18 cellular contexts compared by ENCODE assay signal in the genomic region with DNA sequence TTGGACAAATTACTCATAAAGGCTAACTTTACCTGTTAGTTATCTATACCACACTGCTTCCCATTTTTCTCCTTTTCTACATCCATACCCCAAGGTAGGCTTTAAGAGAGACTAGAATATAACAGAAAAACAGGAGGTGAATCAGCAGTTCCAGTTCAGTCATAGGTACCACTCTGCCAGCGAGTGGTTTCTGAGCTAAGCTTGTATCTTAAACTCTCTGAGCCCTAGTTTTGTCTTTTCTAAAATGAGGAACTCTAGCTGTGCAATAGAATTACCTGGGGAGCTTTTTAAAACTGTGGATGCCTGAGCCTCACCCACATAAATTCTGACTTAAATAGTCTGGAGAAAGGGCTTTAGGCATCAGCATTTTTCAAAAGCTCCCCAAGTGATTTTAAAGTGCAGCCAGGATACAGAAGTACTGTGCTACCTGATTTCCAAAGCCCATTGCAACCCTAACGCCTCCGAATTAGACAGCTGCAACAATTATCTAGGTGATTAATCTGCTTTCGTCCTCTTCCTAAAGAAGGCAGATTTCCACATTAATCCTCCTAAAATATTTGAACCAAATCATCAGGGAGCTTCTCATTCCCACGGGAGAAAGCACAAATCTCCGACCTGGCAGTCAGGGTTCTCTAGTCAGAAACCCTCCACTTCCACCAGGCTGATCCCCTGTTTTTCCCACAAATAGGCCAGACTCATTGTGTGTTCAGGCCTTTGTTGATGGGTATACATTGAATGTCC. TPM values are rescaled to one million over a fixed set of nuclear protein-coding genes. Genes with fewer than 3 reads are reported as not detected.
DNase-seq lines count a peak whose midpoint lies in the region; ATAC-seq and TF ChIP-seq lines count a peak whose summit lies in the region.
"Had no signal": no experiment of that assay in that cellular context is flagged by ENCODE, and none has a peak within 500 bp of the region (broad histone marks: within the 10 kb centered on the region; RNA-seq: fewer than 3 reads in every experiment).

No MANE protein-coding gene starts in this region.

- POLR2A ChIA-PET in RWPE1 (lab: Yijun Ruan, JAX; ENCODE audit: low non-redundant PET): no interaction called here

- no peak for ATAC-seq in CD4-positive, CD25-positive, alpha-beta regulatory T cell (ENCODE audit: low read depth in 2 of 2)
- ATAC-seq in naive B cell (ENCODE audit: low read depth in 2 of 2): no peak
- ATAC-seq: activated CD4-positive, CD25-positive, alpha-beta regulatory T cell treated with anti-CD3 and anti-CD28 coated beads, Interleukin-2, amount 50 U/mL, for 24 hours; sciatic nerve had no signal

- H3K36me3 ChIP-seq in CD4-positive, CD25-positive, alpha-beta regulatory T cell (ENCODE audit: control insufficient read depth, insufficient read depth, low read length): peaks cover 18% of the 10 kb centered on the region
- H3K36me3 ChIP-seq in left ventricle myocardium inferior: peaks cover 8% of the 10 kb centered on the region
- peaks cover 0 to 20% (median 0%) of the 10 kb centered on the region in 3 donors for H3K36me3 ChIP-seq in tibial nerve
- H3K36me3 ChIP-seq: ovary had no signal

- no peaks in the 10 kb centered on the region for H3K4me1 ChIP-seq in CD4-positive, CD25-positive, alpha-beta regulatory T cell (ENCODE audit: control insufficient read depth, insufficient read depth, low read length, poor library complexity, severe bottlenecking)
- H3K4me1 ChIP-seq in left ventricle myocardium inferior: no peaks in the 10 kb centered on the region
- H3K4me1 ChIP-seq in tibial nerve: no peaks in the 10 kb centered on the region

- no peaks in the 10 kb centered on the region for H3K27me3 ChIP-seq in CD4-positive, CD25-positive, alpha-beta regulatory T cell (ENCODE audit: control insufficient read depth, insufficient read depth, low read length)
- H3K27me3 ChIP-seq in left ventricle myocardium inferior (ENCODE audit: low read depth): no peaks in the 10 kb centered on the region
- H3K27me3 ChIP-seq in tibial nerve: no peaks in the 10 kb centered on the region
- H3K27me3 ChIP-seq: ovary had no signal

- H3K36me3 Mint-ChIP-seq in CD4-positive, CD25-positive, alpha-beta regulatory T cell: peaks cover 22% of the 10 kb centered on the region
- H3K36me3 Mint-ChIP-seq in naive B cell: peaks cover 4 to 17% of the 10 kb centered on the region in 2 donors

- no peak for TF ChIP-seq EP300 in tibial nerve (IDR thresholded peaks at IDR 0.05)

- H3K9me3 Mint-ChIP-seq in CD4-positive, CD25-positive, alpha-beta regulatory T cell: no peaks in the 10 kb centered on the region
- H3K9me3 Mint-ChIP-seq in naive B cell: no peaks in the 10 kb centered on the region
- H3K9me3 Mint-ChIP-seq: activated naive CD8-positive, alpha-beta T cell treated with anti-CD3 and anti-CD28 coated beads, Interleukin-2, amount 10 ng/mL, durations not matched to agents 7 days and 5 days; activated T-helper 2 cell treated with anti-CD3 and anti-CD28 coated beads, Interferon-gamma antibody, Interleukin-2, Interleukin-4, amounts not matched to agents 10 μg/mL and 5 μg/mL and 100 μg/mL, durations not matched to agents 14 hours and 24 hours and 36 hours; CD14-positive monocyte had no signal

- no peak overlapping the region for H3K27ac ChIP-seq in CD4-positive, CD25-positive, alpha-beta regulatory T cell (ENCODE audit: insufficient read depth, low read length, poor library complexity, severe bottlenecking)
- H3K27ac ChIP-seq in RWPE1: no peak overlapping the region
- H3K27ac ChIP-seq in left ventricle myocardium inferior (replicated peaks): no peak overlapping the region
- H3K27ac ChIP-seq in tibial nerve: no peak overlapping the region
- H3K27ac ChIP-seq: ovary had no signal

- H3K27me3 Mint-ChIP-seq in CD4-positive, CD25-positive, alpha-beta regulatory T cell: no peaks in the 10 kb centered on the region
- no peaks in the 10 kb centered on the region for H3K27me3 Mint-ChIP-seq in naive B cell
- H3K27me3 Mint-ChIP-seq: activated naive CD8-positive, alpha-beta T cell treated with anti-CD3 and anti-CD28 coated beads, Interleukin-2, amount 10 ng/mL, durations not matched to agents 7 days and 5 days had no signal

- TF ChIP-seq POLR2A in tibial nerve (IDR thresholded peaks at IDR 0.05): no peak

- H3K4me3 ChIP-seq in CD4-positive, CD25-positive, alpha-beta regulatory T cell (ENCODE audit: low read depth, low read length): no peak overlapping the region
- H3K4me3 ChIP-seq in left ventricle myocardium inferior (no peak overlapping the region), tibial nerve (no peak overlapping the region)
- H3K4me3 ChIP-seq: ovary had no signal

- H3K4me1 Mint-ChIP-seq in CD4-positive, CD25-positive, alpha-beta regulatory T cell: peaks cover 0 to 20% (median 12%) of the 10 kb centered on the region in 4 donors
- peaks cover 0 to 14% (median 9%) of the 10 kb centered on the region in 3 donors for H3K4me1 Mint-ChIP-seq in naive B cell
- H3K4me1 Mint-ChIP-seq: CD14-positive monocyte had no signal

- 82 to 83% methylated on average over 6 of the region's 6 CpGs for WGBS in tibial nerve, 2 donors

- H3K4me3 Mint-ChIP-seq in CD4-positive, CD25-positive, alpha-beta regulatory T cell: no peak overlapping the region
- H3K4me3 Mint-ChIP-seq in naive B cell: no peak overlapping the region
- H3K4me3 Mint-ChIP-seq: activated naive CD8-positive, alpha-beta T cell treated with anti-CD3 and anti-CD28 coated beads, Interleukin-2, amount 10 ng/mL, durations not matched to agents 7 days and 5 days; CD14-positive monocyte had no signal

- no peak for TF ChIP-seq CTCF in RWPE1 (conservative IDR thresholded peaks at IDR 0.05; ENCODE audit: low read depth)
- no peak for TF ChIP-seq CTCF in left ventricle myocardium inferior (IDR thresholded peaks at IDR 0.05; ENCODE audit: borderline replicate concordance)
- no peak for TF ChIP-seq CTCF in tibial nerve (IDR thresholded peaks at IDR 0.05)

- intact Hi-C loops in left ventricle myocardium inferior (cut with micrococcal nuclease): no loop called here

- peak overlapping the region in 2 of 3 donors; percentile 69 to 81 for H3K27ac Mint-ChIP-seq in CD4-positive, CD25-positive, alpha-beta regulatory T cell
- H3K27ac Mint-ChIP-seq in naive B cell: peak overlapping the region in 4 of 6 donors; percentile 24 to 51 (median 50)
- H3K27ac Mint-ChIP-seq: activated naive CD8-positive, alpha-beta T cell treated with anti-CD3 and anti-CD28 coated beads, Interleukin-2, amount 10 ng/mL, durations not matched to agents 7 days and 5 days; CD14-positive monocyte had no signal

- no peak for DNase-seq in CD4-positive, CD25-positive, alpha-beta regulatory T cell
- DNase-seq in D341Med (ENCODE audit: low spot score) (peak; percentile 72), NCI-H82 treated with DMSO at 0.1 percent for 48 hours (lab: John Stamatoyannopoulos, UW; ENCODE audit: unreplicated experiment) (peak; percentile 89), naive B cell (no peak), RWPE1 (ENCODE audit: low spot score) (no peak), left ventricle myocardium inferior (no peak), tibial nerve (ENCODE audit: low spot score in 2 of 2) (no peak)
- DNase-seq: activated naive CD8-positive, alpha-beta T cell treated with anti-CD3 and anti-CD28 coated beads, Interleukin-2, amount 10 ng/mL, durations not matched to agents 7 days and 5 days; effector CD8-positive, alpha-beta T cell; H7; NCI-H1105 treated with DMSO at 0.1 percent for 48 hours; NCI-H526; ovary; stimulated activated CD4-positive, alpha-beta T cell treated with anti-CD3 and anti-CD28 coated beads, Interleukin-15, amount 100 ng/mL, for 24 hours had no signal

- CTCF ChIA-PET in RWPE1 (lab: Yijun Ruan, JAX): no interaction called here

- H3K9me3 ChIP-seq in CD4-positive, CD25-positive, alpha-beta regulatory T cell (ENCODE audit: control insufficient read depth in 2 of 2, low read length in 2 of 2): no peaks in the 10 kb centered on the region
- H3K9me3 ChIP-seq in left ventricle myocardium inferior (replicated peaks) (no peaks in the 10 kb centered on the region), tibial nerve (no peaks in the 10 kb centered on the region)
- H3K9me3 ChIP-seq: ovary had no signal

RNA-seq across cellular contexts. Expression of a gene that starts 37.4 kb away (rescaled TPM):
- 64.4 TPM for total RNA-seq in CD4-positive, CD25-positive, alpha-beta regulatory T cell
- 10 to 100 TPM; 48.4 to 60.9 (median 54.2) TPM for polyA plus RNA-seq in CD4-positive, CD25-positive, alpha-beta regulatory T cell
- 10 to 100 TPM; 26.8 to 81.7 (median 61.0) TPM for polyA plus RNA-seq in naive B cell (ENCODE audit: low read depth in 6 of 6)
- total RNA-seq in left ventricle myocardium inferior: 42.2 TPM
- total RNA-seq in tibial nerve: 10 to 100 TPM; 59.0 to 89.2 (median 83.7) TPM

Comparison
In these comparisons a context has a peak if more than half of its experiments do, and no peak if none do; other contexts are left out.
1. DNase-seq: peak in D341Med (single experiment) and NCI-H82 treated with DMSO at 0.1 percent for 48 hours (single experiment); none in CD4-positive, CD25-positive, alpha-beta regulatory T cell (0 of 3), naive B cell (single experiment), RWPE1 (single experiment), left ventricle myocardium inferior (single experiment) and tibial nerve (0 of 2).